In genomic region chr6:162262466-162263196, GRCh38 we compare ENCODE assay signal across 25 cellular contexts.
"Had no signal": no experiment of that assay in that cellular context is flagged by ENCODE, and none has a peak within 500 bp of the region (broad histone marks: within the 10 kb centered on the region; RNA-seq: fewer than 3 reads in every experiment).

No MANE protein-coding gene starts in this region.

- H3K4me1 Mint-ChIP-seq: memory B cell; naive B cell; stimulated activated naive B cell treated with anti-CD40 and anti-IgM and Interleukin-4, amounts not matched to agents 10 μg/mL and 1 μg/mL and 100 μg/mL, for 72 hours; stimulated activated naive CD8-positive, alpha-beta T cell treated with anti-CD3 and anti-CD28 coated beads, Interleukin-15, amount 100 ng/mL, for 72 hours had no signal

- H3K4me3 ChIP-seq: esophagus muscularis mucosa, gastrocnemius medialis, heart right ventricle, left ventricle myocardium inferior, lower lobe of right lung, pancreas, sigmoid colon, skin epidermis, thoracic aorta, transverse colon had no signal

- H3K4me3 Mint-ChIP-seq: dendritic cell treated with granulocyte-macrophage colony-stimulating factor and Interleukin-4, amounts not matched to agents 40 ng/mL and 50 ng/mL, for 4 days; effector memory CD8-positive, alpha-beta T cell; memory B cell; stimulated activated naive B cell treated with anti-CD40 and anti-IgM and Interleukin-4, amounts not matched to agents 10 μg/mL and 1 μg/mL and 100 μg/mL, for 72 hours; stimulated activated naive CD8-positive, alpha-beta T cell treated with anti-CD3 and anti-CD28 coated beads, Interleukin-15, amount 100 ng/mL, for 72 hours had no signal

- DNase-seq: cerebellar nuclear complex; effector memory CD8-positive, alpha-beta T cell; gastrocnemius medialis; heart right ventricle; hypothalamus; left ventricle myocardium inferior; lower lobe of right lung; naive B cell; occipital lobe; pancreas; sigmoid colon; stimulated activated CD4-positive, alpha-beta T cell treated with anti-CD3 and anti-CD28 coated beads, Interleukin-2, amount 100 ng/mL, for 24 hours; stimulated activated CD4-positive, alpha-beta T cell treated with anti-CD3 and anti-CD28 coated beads, Interleukin-4, amount 100 ng/mL, for 4 hours; stimulated activated naive B cell treated with anti-CD40 and anti-IgM and Interleukin-4, amounts not matched to agents 10 μg/mL and 1 μg/mL and 100 μg/mL, for 72 hours; stimulated activated naive CD8-positive, alpha-beta T cell treated with anti-CD3 and anti-CD28 coated beads, Interleukin-15, amount 100 ng/mL, for 72 hours; transverse colon had no signal

- H3K4me1 ChIP-seq: gastrocnemius medialis, heart right ventricle, lower lobe of right lung, sigmoid colon, transverse colon had no signal

- H3K27me3 ChIP-seq: esophagus muscularis mucosa, gastrocnemius medialis, heart right ventricle, pancreas, sigmoid colon, transverse colon had no signal

- H3K27me3 Mint-ChIP-seq: dendritic cell treated with granulocyte-macrophage colony-stimulating factor and Interleukin-4, amounts not matched to agents 40 ng/mL and 50 ng/mL, for 4 days; effector memory CD8-positive, alpha-beta T cell; memory B cell; naive B cell; stimulated activated naive B cell treated with anti-CD40 and anti-IgM and Interleukin-4, amounts not matched to agents 10 μg/mL and 1 μg/mL and 100 μg/mL, for 72 hours; stimulated activated naive CD8-positive, alpha-beta T cell treated with anti-CD3 and anti-CD28 coated beads, Interleukin-15, amount 100 ng/mL, for 72 hours had no signal

- H3K9me3 ChIP-seq: esophagus muscularis mucosa, gastrocnemius medialis, heart right ventricle, left ventricle myocardium inferior, lower lobe of right lung, pancreas, sigmoid colon, thoracic aorta, transverse colon had no signal

- FAIRE-seq: colon, islet of Langerhans, pancreas had no signal

- H3K27ac ChIP-seq: epithelial cell of prostate, esophagus muscularis mucosa, gastrocnemius medialis, heart right ventricle, left ventricle myocardium inferior, lower lobe of right lung, pancreas, sigmoid colon, skin epidermis, thoracic aorta, transverse colon had no signal

- H3K27ac Mint-ChIP-seq: dendritic cell treated with granulocyte-macrophage colony-stimulating factor and Interleukin-4, amounts not matched to agents 40 ng/mL and 50 ng/mL, for 4 days; effector memory CD8-positive, alpha-beta T cell; memory B cell; naive B cell; progenitor cell of endocrine pancreas; stimulated activated naive B cell treated with anti-CD40 and anti-IgM and Interleukin-4, amounts not matched to agents 10 μg/mL and 1 μg/mL and 100 μg/mL, for 72 hours; stimulated activated naive CD8-positive, alpha-beta T cell treated with anti-CD3 and anti-CD28 coated beads, Interleukin-15, amount 100 ng/mL, for 72 hours had no signal

- H3K36me3 ChIP-seq: esophagus muscularis mucosa, gastrocnemius medialis, heart right ventricle, left ventricle myocardium inferior, lower lobe of right lung, pancreas, sigmoid colon, thoracic aorta, transverse colon had no signal
